10 cellular contexts compared by ENCODE assay signal in genomic region chr19:38210458-38210987, GRCh38. TPM values are rescaled to one million over a fixed set of nuclear protein-coding genes. Genes with fewer than 3 reads are reported as not detected.
A peak's percentile ranks its signal among the peaks of the same experiment; 100 is the strongest.
DNase-seq lines count a peak whose midpoint lies in the region; ATAC-seq, FAIRE-seq and TF ChIP-seq lines count a peak whose summit lies in the region.
"Had no signal": no experiment of that assay in that cellular context is flagged by ENCODE, and none has a peak within 500 bp of the region (broad histone marks: within the 10 kb centered on the region; RNA-seq: fewer than 3 reads in every experiment).

No MANE protein-coding gene starts in this region.

- H3K4me3 ChIP-seq in rectal smooth muscle tissue (ENCODE audit: low read length) = no peak overlapping the region
- H3K4me3 ChIP-seq in OCI-LY7 (ENCODE audit: low read depth, low read length, poor library complexity, severe bottlenecking) = no peak overlapping the region
- H3K4me3 ChIP-seq in CD8-positive, alpha-beta T cell (ENCODE audit: low read depth, low read length) = no peak overlapping the region

- H3K4me1 Mint-ChIP-seq in CD8-positive, alpha-beta T cell (ENCODE audit: low read depth) = peaks cover 22% of the 10 kb centered on the region

- peaks cover 5% of the 10 kb centered on the region for H3K36me3 Mint-ChIP-seq in CD8-positive, alpha-beta T cell

- peak; percentile 42 for DNase-seq in GM03348 (ENCODE audit: low spot score)
- DNase-seq in hippocampal formation (lab: John Stamatoyannopoulos, UW) = peak; percentile 60 to 82
- no peak for DNase-seq in OCI-LY7 (ENCODE audit: low spot score)
- no peak for DNase-seq in CD8-positive, alpha-beta T cell
- DNase-seq in GM12892 (ENCODE audit: insufficient read length) = no peak
- no peak for DNase-seq in LoVo (ENCODE audit: low spot score)
- DNase-seq: stimulated activated CD4-positive, alpha-beta T cell treated with anti-CD3 and anti-CD28 coated beads, Interleukin-15, amount 100 ng/mL, for 24 hours had no signal

- no TSS peak for BruUV-seq in OCI-LY7 (replicated peaks; lab: Mats Ljungman, UMichigan)

- CTCF ChIA-PET in OCI-LY7 (lab: Charles Lee; ENCODE audit: unreplicated experiment) = no interaction called here
- CTCF ChIA-PET in CD8-positive, alpha-beta T cell (lab: Charles Lee) = no interaction called here

- no peaks in the 10 kb centered on the region for H3K9me2 ChIP-seq in OCI-LY7 (ENCODE audit: insufficient read depth, low read length)

- FAIRE-seq in GM12892 (lab: Jason Lieb, UNC) = no peak

- H3K27ac Mint-ChIP-seq in CD8-positive, alpha-beta T cell = no peak overlapping the region
- H3K27ac Mint-ChIP-seq: activated T-helper 1 cell treated with anti-CD3 and anti-CD28 coated beads, Interleukin-12 subunit alpha, Interleukin-12 subunit beta, Interleukin-2, Interleukin-4 antibody, amounts not matched to agents 30 ng/mL and 10 ng/mL and 1 ng/mL, durations not matched to agents 14 hours and 24 hours and 36 hours had no signal

- intact Hi-C loops in OCI-LY7 (cut with micrococcal nuclease; ENCODE audit: unreplicated experiment) = no loop called here
- intact Hi-C loops in CD8-positive, alpha-beta T cell (cut with DNase I, micrococcal nuclease) = no loop called here

- H3K9me3 ChIP-seq in OCI-LY7 (ENCODE audit: low read length) = no peaks in the 10 kb centered on the region
- no peaks in the 10 kb centered on the region for H3K9me3 ChIP-seq in CD8-positive, alpha-beta T cell (ENCODE audit: low read length)

- peak overlapping the region; percentile 37 for H3K27ac ChIP-seq in rectal smooth muscle tissue (ENCODE audit: low read depth, low read length)
- H3K27ac ChIP-seq in OCI-LY7 (ENCODE audit: low read depth, low read length, poor library complexity, severe bottlenecking) = no peak overlapping the region
- H3K27ac ChIP-seq in CD8-positive, alpha-beta T cell (ENCODE audit: low read depth, low read length) = no peak overlapping the region

- H3K27me3 Mint-ChIP-seq in CD8-positive, alpha-beta T cell (ENCODE audit: low read depth) = peaks cover 28% of the 10 kb centered on the region

- no peak overlapping the region for H2AFZ ChIP-seq in OCI-LY7 (ENCODE audit: low read length)

- H3K79me2 ChIP-seq in OCI-LY7 (ENCODE audit: insufficient read depth, low read depth, low read length) = no peaks in the 10 kb centered on the region

- H3K9ac ChIP-seq in rectal smooth muscle tissue (ENCODE audit: low read length) = no peak overlapping the region

- no peaks in the 10 kb centered on the region for H4K20me1 ChIP-seq in OCI-LY7 (ENCODE audit: insufficient read depth, low read length)

- TF ChIP-seq CTCF in OCI-LY7 (conservative IDR thresholded peaks at IDR 0.05; ENCODE audit: low read length) = no peak
- no peak for TF ChIP-seq CTCF in CD8-positive, alpha-beta T cell (IDR thresholded peaks at IDR 0.05)

- no peaks in the 10 kb centered on the region for H3K9me3 Mint-ChIP-seq in CD8-positive, alpha-beta T cell
- H3K9me3 Mint-ChIP-seq: activated T-helper 1 cell treated with anti-CD3 and anti-CD28 coated beads, Interleukin-12 subunit alpha, Interleukin-12 subunit beta, Interleukin-2, Interleukin-4 antibody, amounts not matched to agents 30 ng/mL and 10 ng/mL and 1 ng/mL, durations not matched to agents 14 hours and 24 hours and 36 hours had no signal

- POLR2A ChIA-PET in OCI-LY7 (lab: Charles Lee) = no interaction called here
- POLR2A ChIA-PET in CD8-positive, alpha-beta T cell (lab: Charles Lee) = no interaction called here

- TF ChIP-seq POLR2A in GM12892 (IDR thresholded peaks at IDR 0.05; ENCODE audit: low read depth, low read length) = no peak

- ATAC-seq in SK-N-SH treated with all-trans-retinoic acid at 6 μM for 48 hours = peak; percentile 20
- no peak for ATAC-seq in CD8-positive, alpha-beta T cell

- peaks cover 21% of the 10 kb centered on the region for H3K27me3 ChIP-seq in rectal smooth muscle tissue (ENCODE audit: control insufficient read depth, insufficient read depth, low read length)
- H3K27me3 ChIP-seq in CD8-positive, alpha-beta T cell (ENCODE audit: insufficient read depth, low read length) = peaks cover 19% of the 10 kb centered on the region

- H3K4me2 ChIP-seq in OCI-LY7 (ENCODE audit: low read length) = no peak overlapping the region

- peaks cover 2% of the 10 kb centered on the region for H3K36me3 ChIP-seq in rectal smooth muscle tissue (ENCODE audit: control insufficient read depth, insufficient read depth, low read length)
- H3K36me3 ChIP-seq in OCI-LY7 (ENCODE audit: insufficient read depth, low read length) = no peaks in the 10 kb centered on the region
- H3K36me3 ChIP-seq in CD8-positive, alpha-beta T cell (ENCODE audit: insufficient read depth, low read length) = no peaks in the 10 kb centered on the region

- peaks cover 5% of the 10 kb centered on the region for H3K4me1 ChIP-seq in rectal smooth muscle tissue (ENCODE audit: control insufficient read depth, insufficient read depth, low read length)
- H3K4me1 ChIP-seq in OCI-LY7 (ENCODE audit: insufficient read depth, low read length, poor library complexity, severe bottlenecking) = no peaks in the 10 kb centered on the region
- peaks cover 27% of the 10 kb centered on the region for H3K4me1 ChIP-seq in CD8-positive, alpha-beta T cell (ENCODE audit: insufficient read depth, low read length)

- no peak overlapping the region for H3K4me3 Mint-ChIP-seq in CD8-positive, alpha-beta T cell
- H3K4me3 Mint-ChIP-seq: activated T-helper 1 cell treated with anti-CD3 and anti-CD28 coated beads, Interleukin-12 subunit alpha, Interleukin-12 subunit beta, Interleukin-2, Interleukin-4 antibody, amounts not matched to agents 30 ng/mL and 10 ng/mL and 1 ng/mL, durations not matched to agents 14 hours and 24 hours and 36 hours had no signal

TF ChIP-seq in SK-N-SH treated with all-trans-retinoic acid at 6 μM for 48 hours, 23 proteins besides CTCF, POLR2A, EP300 and RAD21 (continues in another document):
- TF ChIP-seq CREB5 (CRISPR knock-in tag; IDR thresholded peaks at IDR 0.05; ENCODE audit: low read depth) (no peak), TOX (CRISPR knock-in tag; IDR thresholded peaks at IDR 0.05; ENCODE audit: borderline replicate concordance) (no peak), OSR1 (CRISPR knock-in tag; IDR thresholded peaks at IDR 0.05) (no peak), POU6F1 (CRISPR knock-in tag; IDR thresholded peaks at IDR 0.05; ENCODE audit: borderline replicate concordance, low read depth) (no peak), ZNF70 (CRISPR knock-in tag; IDR thresholded peaks at IDR 0.05) (no peak), PATZ1 (CRISPR knock-in tag; IDR thresholded peaks at IDR 0.05; ENCODE audit: borderline replicate concordance) (no peak), BACH2 (CRISPR knock-in tag; IDR thresholded peaks at IDR 0.05; ENCODE audit: borderline replicate concordance) (no peak), TCF4 (CRISPR knock-in tag; IDR thresholded peaks at IDR 0.05; ENCODE audit: borderline replicate concordance) (no peak), ESRRG (CRISPR knock-in tag; IDR thresholded peaks at IDR 0.05) (no peak), ZC3H10 (CRISPR knock-in tag; IDR thresholded peaks at IDR 0.05) (no peak), ZFP3 (CRISPR knock-in tag; IDR thresholded peaks at IDR 0.05) (no peak), ZNF8 (CRISPR knock-in tag; IDR thresholded peaks at IDR 0.05) (no peak)

RNA-seq across cellular contexts. Expression of gene DPF1, which starts 13.5 kb away (rescaled TPM):
- 6.5 and 7.6 TPM in 2 replicates for total RNA-seq in OCI-LY7 (2014; rRNA removed; shearing (Covaris generic))
- total RNA-seq in OCI-LY7 (2022) = 11.3 and 11.4 TPM in 2 replicates
- not detected for total RNA-seq in CD8-positive, alpha-beta T cell
- polyA plus RNA-seq in GM12892 (2012; ENCODE audit: missing spikeins) = 1.7 TPM

RNA-seq across cellular contexts. Expression of gene PPP1R14A, which starts 45.7 kb away (rescaled TPM):
- not detected in 2 replicates for total RNA-seq in OCI-LY7 (2014; rRNA removed; shearing (Covaris generic))
- total RNA-seq in OCI-LY7 (2022) = not detected in 2 replicates
- total RNA-seq in CD8-positive, alpha-beta T cell = not detected
- polyA plus RNA-seq in GM12892 (2012; ENCODE audit: missing spikeins) = not detected

RNA-seq across cellular contexts. Expression of gene SPINT2, which starts 53.9 kb away (rescaled TPM):
- 36.7 and 59.5 TPM in 2 replicates for total RNA-seq in OCI-LY7 (2014; rRNA removed; shearing (Covaris generic))
- 77.2 and 82.2 TPM in 2 replicates for total RNA-seq in OCI-LY7 (2022)
- 10 to 100 TPM; 35.7 to 38.2 TPM for total RNA-seq in CD8-positive, alpha-beta T cell
- 13.4 TPM for polyA plus RNA-seq in GM12892 (2012; ENCODE audit: missing spikeins)

Comparison
In these comparisons a context has a peak if more than half of its experiments do, and no peak if none do; other contexts are left out.
1. DNase-seq: peak in GM03348 (single experiment) and hippocampal formation (2 of 2); none in OCI-LY7 (single experiment), CD8-positive, alpha-beta T cell (0 of 7), GM12892 (single experiment) and LoVo (single experiment).
2. RNA of gene DPF1, which starts 13.5 kb away (total RNA-seq): 6.5 to 11.4 TPM in OCI-LY7; not detected in CD8-positive, alpha-beta T cell; every median in the first group is over 4 times any median in the second.